1 cellular context compared by ENCODE assay signal in the genomic region with DNA sequence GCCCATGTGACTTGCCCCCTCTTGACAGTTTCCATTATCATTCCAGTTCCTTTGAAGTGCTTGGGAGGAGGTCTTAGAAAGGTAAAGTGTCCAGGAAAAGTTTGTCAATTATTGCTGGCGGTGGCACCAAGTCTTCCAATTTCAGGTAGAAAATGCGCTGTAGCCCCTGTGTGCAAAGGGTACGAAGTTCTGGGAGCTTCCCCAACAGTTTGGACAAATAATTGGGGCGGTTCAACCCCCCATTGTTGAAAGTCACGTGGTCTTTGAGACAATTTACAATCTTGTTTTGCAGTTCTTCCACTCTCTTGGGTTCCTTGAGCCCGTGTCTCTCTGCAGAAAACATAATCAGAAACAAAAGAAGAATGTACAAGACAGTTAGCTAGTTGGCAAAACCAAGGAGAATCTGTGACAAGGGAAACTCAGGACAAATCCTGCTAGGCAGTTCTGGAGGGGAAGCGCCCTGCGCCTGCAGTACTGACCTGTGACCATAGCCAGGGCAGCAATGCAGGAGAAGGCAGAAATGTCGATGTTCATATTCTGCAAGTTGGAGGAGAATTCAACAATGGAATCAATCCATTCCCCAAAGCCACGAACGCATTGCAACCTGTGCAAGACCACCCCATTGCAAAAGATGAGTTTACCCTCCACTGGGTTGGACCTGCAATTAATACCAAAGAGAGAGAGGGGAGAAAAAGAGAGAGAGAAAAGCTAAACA.
TF ChIP-seq lines count a peak whose summit lies in the region.

No MANE protein-coding gene starts in this region.

TF ChIP-seq in H1, 55 proteins besides CTCF, POLR2A, EP300 and RAD21:
- TF ChIP-seq RNF2 (IDR thresholded peaks at IDR 0.05; ENCODE audit: borderline replicate concordance, low read depth, low read length, missing control alignments, poor library complexity, severe bottlenecking) (peak; percentile 72), EZH2 (IDR thresholded peaks at IDR 0.05; ENCODE audit: low read depth, low read length, severe bottlenecking) (peak; percentile 43), SUZ12 (IDR thresholded peaks at IDR 0.05; ENCODE audit: low read length) (peak; percentile 65), KDM1A (IDR thresholded peaks at IDR 0.05; ENCODE audit: borderline replicate concordance, low read length) (no peak)
- TF ChIP-seq, protein P1, sequence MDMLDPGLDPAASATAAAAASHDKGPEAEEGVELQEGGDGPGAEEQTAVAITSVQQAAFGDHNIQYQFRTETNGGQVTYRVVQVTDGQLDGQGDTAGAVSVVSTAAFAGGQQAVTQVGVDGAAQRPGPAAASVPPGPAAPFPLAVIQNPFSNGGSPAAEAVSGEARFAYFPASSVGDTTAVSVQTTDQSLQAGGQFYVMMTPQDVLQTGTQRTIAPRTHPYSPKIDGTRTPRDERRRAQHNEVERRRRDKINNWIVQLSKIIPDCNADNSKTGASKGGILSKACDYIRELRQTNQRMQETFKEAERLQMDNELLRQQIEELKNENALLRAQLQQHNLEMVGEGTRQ (IDR thresholded peaks at IDR 0.05; ENCODE audit: low read length), result 0 out of 2 replicates have a peak, but pooled peaks have one; percentile 1
